Comparison of ENCODE assay signal across 26 cellular contexts in the genomic region with DNA sequence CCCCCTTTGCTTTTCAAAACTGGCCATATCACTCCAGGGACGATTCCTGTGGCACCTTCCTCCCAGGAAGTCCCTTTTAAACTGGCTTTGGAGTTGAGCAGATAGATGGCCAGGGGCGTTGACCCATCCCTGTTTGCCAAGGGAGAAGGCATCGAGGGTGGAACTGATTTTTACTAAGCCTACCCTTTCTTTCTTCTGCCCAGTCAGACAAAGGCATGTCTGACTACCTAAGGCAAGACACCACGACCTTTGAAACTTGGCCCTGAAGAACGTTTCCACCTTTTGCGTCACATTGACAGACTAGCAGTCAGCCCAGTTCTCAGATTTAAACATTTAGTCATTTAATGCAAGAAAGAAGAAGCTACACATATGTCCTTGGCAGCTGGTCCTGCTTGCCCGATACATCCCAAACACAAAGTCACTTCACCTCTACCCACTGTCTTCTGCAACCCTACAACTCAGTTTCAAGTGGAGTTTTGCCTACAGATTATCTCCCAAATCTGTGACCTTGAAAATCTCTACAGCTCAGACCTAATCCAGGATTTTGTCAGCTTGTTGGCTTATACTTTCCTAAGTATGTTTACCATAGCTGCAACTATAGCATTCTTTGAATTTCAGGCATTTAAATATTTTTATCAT.
"Had no signal": no experiment of that assay in that cellular context is flagged by ENCODE, and none has a peak within 500 bp of the region (broad histone marks: within the 10 kb centered on the region; RNA-seq: fewer than 3 reads in every experiment).

No MANE protein-coding gene starts in this region.

- H3K9ac ChIP-seq: SK-N-SH had no signal

- H3K4me3 ChIP-seq: esophagus squamous epithelium, right atrium auricular region, spleen, tibial nerve had no signal

- H3K9me3 Mint-ChIP-seq: activated naive CD8-positive, alpha-beta T cell treated with anti-CD3 and anti-CD28 coated beads, Interleukin-2, amount 50 U/mL, for 24 hours; activated T-helper 1 cell treated with anti-CD3 and anti-CD28 coated beads, Interleukin-12 subunit alpha, Interleukin-12 subunit beta, Interleukin-2, Interleukin-4 antibody, amounts not matched to agents 30 ng/mL and 10 ng/mL and 1 ng/mL, durations not matched to agents 14 hours and 24 hours and 36 hours; neural crest cell; T-helper 1 cell treated with Interleukin-12 subunit alpha and Interleukin-12 subunit beta and Interleukin-4 antibody, amounts not matched to agents 30 μg/mL and 1 μg/mL, for 36 hours had no signal

- H3K4me3 Mint-ChIP-seq: activated CD8-positive, alpha-beta memory T cell treated with anti-CD3 and anti-CD28 coated beads, Interleukin-2, amount 10 ng/mL, durations not matched to agents 7 days and 5 days; activated CD8-positive, alpha-beta T cell treated with anti-CD3 and anti-CD28 coated beads, Interleukin-2, amount 10 ng/mL, durations not matched to agents 7 days and 5 days; activated naive CD8-positive, alpha-beta T cell treated with anti-CD3 and anti-CD28 coated beads, Interleukin-2, amount 50 U/mL, for 24 hours; activated T-helper 1 cell treated with anti-CD3 and anti-CD28 coated beads, Interleukin-12 subunit alpha, Interleukin-12 subunit beta, Interleukin-2, Interleukin-4 antibody, amounts not matched to agents 30 ng/mL and 10 ng/mL and 1 ng/mL, durations not matched to agents 14 hours and 24 hours and 36 hours; mesothelial cell of epicardium; naive thymus-derived CD4-positive, alpha-beta T cell; neural crest cell; T-helper 1 cell treated with Interleukin-12 subunit alpha and Interleukin-12 subunit beta and Interleukin-4 antibody, amounts not matched to agents 30 μg/mL and 1 μg/mL, for 36 hours had no signal

- H3K4me2 ChIP-seq: SK-N-SH had no signal

- H3K27ac ChIP-seq: esophagus squamous epithelium, right atrium auricular region, spleen, tibial nerve had no signal

- H3K4me1 Mint-ChIP-seq: activated CD8-positive, alpha-beta memory T cell treated with anti-CD3 and anti-CD28 coated beads, Interleukin-2, amount 10 ng/mL, durations not matched to agents 7 days and 5 days; mesothelial cell of epicardium had no signal

- H3K9me3 ChIP-seq: esophagus squamous epithelium, right atrium auricular region, SK-N-SH, spleen, tibial nerve had no signal

- H3K27me3 ChIP-seq: esophagus squamous epithelium, right atrium auricular region, spleen, tibial nerve had no signal

- H3K27ac Mint-ChIP-seq: activated CD8-positive, alpha-beta memory T cell treated with anti-CD3 and anti-CD28 coated beads, Interleukin-2, amount 10 ng/mL, durations not matched to agents 7 days and 5 days; activated CD8-positive, alpha-beta T cell treated with anti-CD3 and anti-CD28 coated beads, Interleukin-2, amount 10 ng/mL, durations not matched to agents 7 days and 5 days; activated naive CD8-positive, alpha-beta T cell treated with anti-CD3 and anti-CD28 coated beads, Interleukin-2, amount 50 U/mL, for 24 hours; activated T-helper 1 cell treated with anti-CD3 and anti-CD28 coated beads, Interleukin-12 subunit alpha, Interleukin-12 subunit beta, Interleukin-2, Interleukin-4 antibody, amounts not matched to agents 30 ng/mL and 10 ng/mL and 1 ng/mL, durations not matched to agents 14 hours and 24 hours and 36 hours; mesothelial cell of epicardium; T-helper 1 cell treated with Interleukin-12 subunit alpha and Interleukin-12 subunit beta and Interleukin-4 antibody, amounts not matched to agents 30 μg/mL and 1 μg/mL, for 36 hours had no signal

- H3K27me3 Mint-ChIP-seq: activated CD8-positive, alpha-beta memory T cell treated with anti-CD3 and anti-CD28 coated beads, Interleukin-2, amount 10 ng/mL, durations not matched to agents 7 days and 5 days; activated naive CD8-positive, alpha-beta T cell treated with anti-CD3 and anti-CD28 coated beads, Interleukin-2, amount 50 U/mL, for 24 hours; naive thymus-derived CD4-positive, alpha-beta T cell had no signal

- DNase-seq: activated CD4-positive, alpha-beta T cell treated with anti-CD3 and anti-CD28 coated beads for 1 hour; activated CD4-positive, alpha-beta T cell treated with anti-CD3 and anti-CD28 coated beads, Interleukin-2, amount 50 U/mL, for 1 hour; activated CD8-positive, alpha-beta memory T cell treated with anti-CD3 and anti-CD28 coated beads, Interleukin-2, amount 10 ng/mL, durations not matched to agents 7 days and 5 days; activated CD8-positive, alpha-beta T cell treated with anti-CD3 and anti-CD28 coated beads, Interleukin-2, amount 10 ng/mL, durations not matched to agents 7 days and 5 days; activated effector memory CD4-positive, alpha-beta T cell treated with anti-CD3 and anti-CD28 coated beads, Interleukin-2, amount 50 U/mL, for 16 hours; activated naive CD4-positive, alpha-beta T cell treated with anti-CD3 and anti-CD28 coated beads, Interleukin-2, amount 50 U/mL, for 16 hours; activated naive CD8-positive, alpha-beta T cell treated with anti-CD3 and anti-CD28 coated beads, Interleukin-2, amount 50 U/mL, for 24 hours; activated T-cell treated with anti-CD3 and anti-CD28 coated beads for 4 hours; amygdala; caudate nucleus; cortex of kidney; esophagus squamous epithelium; left ventricle myocardium superior; mammary epithelial cell; naive thymus-derived CD4-positive, alpha-beta T cell; SK-N-SH; spleen; stimulated activated naive CD4-positive, alpha-beta T cell treated with Interleukin-2 at 50 U/mL for 16 hours; SW 1271; T1000 had no signal

- ATAC-seq: activated CD8-positive, alpha-beta memory T cell treated with anti-CD3 and anti-CD28 coated beads, Interleukin-2, amount 10 ng/mL, durations not matched to agents 7 days and 5 days; activated CD8-positive, alpha-beta T cell treated with anti-CD3 and anti-CD28 coated beads, Interleukin-2, amount 10 ng/mL, durations not matched to agents 7 days and 5 days; activated naive CD8-positive, alpha-beta T cell treated with anti-CD3 and anti-CD28 coated beads, Interleukin-2, amount 50 U/mL, for 24 hours; naive thymus-derived CD4-positive, alpha-beta T cell had no signal
